ENCODE assay signal across 6 cellular contexts in the genomic region with DNA sequence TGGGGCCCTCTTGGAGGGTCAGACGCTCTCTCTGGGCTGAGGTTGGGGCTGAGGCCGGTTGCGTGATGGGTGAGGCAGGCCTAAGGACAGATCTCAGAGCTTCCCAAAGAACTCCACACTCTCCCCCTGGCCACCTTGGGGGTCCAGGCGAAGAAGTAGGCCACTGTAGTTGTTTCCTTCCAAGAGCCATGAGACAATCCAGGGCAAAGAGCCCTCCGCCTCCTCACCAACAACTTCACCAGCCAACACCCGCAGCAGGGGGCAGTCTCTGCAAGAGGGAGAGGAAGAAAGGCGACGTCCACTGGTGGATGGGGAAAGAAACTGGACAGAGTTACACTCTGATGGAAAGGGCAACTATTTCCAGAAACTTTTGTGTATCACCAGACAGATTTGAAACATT. TPM values are rescaled to one million over a fixed set of nuclear protein-coding genes. Genes with fewer than 3 reads are reported as not detected.
DNase-seq lines count a peak whose midpoint lies in the region; ATAC-seq and TF ChIP-seq lines count a peak whose summit lies in the region.

No MANE protein-coding gene starts in this region.

- DNase-seq in Calu3, result peak; percentile 66
- peak; percentile 83 for DNase-seq in SK-MEL-5 (ENCODE audit: low read depth, low spot score)
- DNase-seq in left lobe of liver (ENCODE audit: low spot score), result peak; percentile 80
- no peak for DNase-seq in NCI-H2171 treated with DMSO at 0.1 percent for 48 hours (lab: John Stamatoyannopoulos, UW)
- DNase-seq in activated gamma-delta T cell (lab: John Stamatoyannopoulos, UW), result no peak

- ATAC-seq in left lobe of liver (peak; percentile 83), HG03280 (IDR thresholded peaks at IDR 0.05; ENCODE audit: unreplicated experiment) (no peak)

- no peaks in the 10 kb centered on the region for H3K27me3 Mint-ChIP-seq in Calu3 (ENCODE audit: unreplicated experiment)

- H3K9me3 Mint-ChIP-seq in Calu3 (ENCODE audit: low read depth, unreplicated experiment), result no peaks in the 10 kb centered on the region

- CTCF ChIA-PET in Calu3 (lab: Charles Lee), result interaction anchor here (1.2 kb wide), 1 partner anchor 18 kb away, joined by 3 read pairs; a partner anchor contains a TSS

- TF ChIP-seq CTCF in Calu3 (IDR thresholded peaks at IDR 0.05; ENCODE audit: unreplicated experiment), result no peak

- no peak overlapping the region for H3K4me3 Mint-ChIP-seq in Calu3 (ENCODE audit: low read depth, unreplicated experiment)

- in situ Hi-C loops in SK-MEL-5 (cut with HindIII; ENCODE audit: low pct_unique_long_range_greater_than_20kb, low sequenced_read_pairs), result no loop called here

- intact Hi-C loops in Calu3 (cut with micrococcal nuclease; ENCODE audit: unreplicated experiment), result loop anchor here (1.0 to 10.0 kb wide), 2 partner anchors 60 to 149 kb away; no protein-coding TSS in a partner anchor

- H3K4me1 Mint-ChIP-seq in Calu3 (ENCODE audit: low read depth, unreplicated experiment), result peaks cover 18% of the 10 kb centered on the region

- H3K27ac Mint-ChIP-seq in Calu3 (ENCODE audit: unreplicated experiment), result no peak overlapping the region

- no TSS peak for BruUV-seq in Calu3 (replicated peaks; lab: Mats Ljungman, UMichigan)

- no peaks in the 10 kb centered on the region for H3K36me3 Mint-ChIP-seq in Calu3 (ENCODE audit: insufficient read depth, unreplicated experiment)

RNA-seq across cellular contexts. Expression of a gene that starts 10.7 kb away (rescaled TPM):
- total RNA-seq in Calu3 (2022) (80.6 and 93.6 TPM in 2 replicates), left lobe of liver (32.0 TPM)
- 14.2 and 16.7 TPM in 2 replicates for total RNA-seq in SK-MEL-5 (2014; rRNA removed; shearing (Covaris generic))
- polyA plus RNA-seq in SK-MEL-5 (2015; cell fraction: cytosol; rRNA removed), result 91.2 and 114 TPM in 2 replicates
- 36.9 TPM in 2 replicates for polyA plus RNA-seq in SK-MEL-5 (2015; cell fraction: nucleus; rRNA removed)

RNA-seq across cellular contexts. Expression of a gene that starts 10.9 kb away (rescaled TPM):
- total RNA-seq in Calu3 (2022) (15.1 and 15.7 TPM in 2 replicates), left lobe of liver (14.1 TPM)
- 9.2 and 12.0 TPM in 2 replicates for total RNA-seq in SK-MEL-5 (2014; rRNA removed; shearing (Covaris generic))
- polyA plus RNA-seq in SK-MEL-5 (2015; cell fraction: cytosol; rRNA removed), result 11.1 and 12.5 TPM in 2 replicates
- polyA plus RNA-seq in SK-MEL-5 (2015; cell fraction: nucleus; rRNA removed), result 469 and 545 TPM in 2 replicates

RNA-seq across cellular contexts. Expression of a gene that starts 18.0 kb away (rescaled TPM):
- total RNA-seq in Calu3 (2022) (29.5 and 33.0 TPM in 2 replicates), left lobe of liver (19.5 TPM)
- 32.2 and 40.9 TPM in 2 replicates for total RNA-seq in SK-MEL-5 (2014; rRNA removed; shearing (Covaris generic))
- polyA plus RNA-seq in SK-MEL-5 (2015; cell fraction: cytosol; rRNA removed), result 24.3 and 36.8 TPM in 2 replicates
- polyA plus RNA-seq in SK-MEL-5 (2015; cell fraction: nucleus; rRNA removed), result 52.9 and 67.0 TPM in 2 replicates

RNA-seq across cellular contexts. Expression of a gene that starts 27.8 kb away (rescaled TPM):
- total RNA-seq in Calu3 (2022) (14.1 and 18.8 TPM in 2 replicates), left lobe of liver (11.3 TPM)
- 3.6 and 5.7 TPM in 2 replicates for total RNA-seq in SK-MEL-5 (2014; rRNA removed; shearing (Covaris generic))
- polyA plus RNA-seq in SK-MEL-5 (2015; cell fraction: cytosol; rRNA removed), result 17.3 and 22.2 TPM in 2 replicates
- polyA plus RNA-seq in SK-MEL-5 (2015; cell fraction: nucleus; rRNA removed), result 4.9 and 8.9 TPM in 2 replicates

RNA-seq across cellular contexts. Expression of a gene that starts 57.7 kb away (rescaled TPM):
- total RNA-seq in Calu3 (2022), result 0.73 and 1.1 TPM in 2 replicates
- total RNA-seq in SK-MEL-5 (2014; rRNA removed; shearing (Covaris generic)), result not detected in 2 replicates
- not detected in 2 replicates for polyA plus RNA-seq in SK-MEL-5 (2015; cell fraction: cytosol; rRNA removed)
- polyA plus RNA-seq in SK-MEL-5 (2015; cell fraction: nucleus; rRNA removed), result not detected in 2 replicates
- 211 TPM for total RNA-seq in left lobe of liver

Comparison
In these comparisons a context has a peak if more than half of its experiments do, and no peak if none do; other contexts are left out.
1. DNase-seq: peak in Calu3 (single experiment), SK-MEL-5 (single experiment) and left lobe of liver (single experiment); none in NCI-H2171 treated with DMSO at 0.1 percent for 48 hours (single experiment) and activated gamma-delta T cell (single experiment).